Comparison of ENCODE assay signal across 8 cellular contexts in genomic region chr19:47130589-47131168, GRCh38. TPM values are rescaled to one million over a fixed set of nuclear protein-coding genes. Genes with fewer than 3 reads are reported as not detected.
DNase-seq lines count a peak whose midpoint lies in the region; ATAC-seq and TF ChIP-seq lines count a peak whose summit lies in the region.

TSS of gene SAE1 (plus strand) at chr19:47130835. CDS start at chr19:47130931, 96 bp downstream.

- peak; percentile 94 for ATAC-seq in naive thymus-derived CD4-positive, alpha-beta T cell
- ATAC-seq in stimulated activated naive B cell treated with anti-CD40 and anti-IgM and Interleukin-4, amounts not matched to agents 10 μg/mL and 1 μg/mL and 100 μg/mL, for 72 hours (replicated peaks), result peak; percentile 91 to 94

- H3K9ac ChIP-seq in GM23248, result peak within 1 kb of the TSS; percentile 96
- peak within 1 kb of the TSS; percentile 94 for H3K9ac ChIP-seq in fibroblast of lung (ENCODE audit: insufficient read depth, low read length)

- peaks cover 44 to 57% (median 52%) of the 10 kb centered on the region in 7 donors for H3K4me1 Mint-ChIP-seq in naive thymus-derived CD4-positive, alpha-beta T cell
- peaks cover 33 to 51% of the 10 kb centered on the region in 2 donors for H3K4me1 Mint-ChIP-seq in stimulated activated naive B cell treated with anti-CD40 and anti-IgM and Interleukin-4, amounts not matched to agents 10 μg/mL and 1 μg/mL and 100 μg/mL, for 72 hours

- peak within 1 kb of the TSS; percentile 92 for H3K4me3 ChIP-seq in DOHH2 (ENCODE audit: low read length)
- peak within 1 kb of the TSS; percentile 97 for H3K4me3 ChIP-seq in GM23248
- peak within 1 kb of the TSS; percentile 91 to 100 (median 95) for H3K4me3 ChIP-seq in fibroblast of lung (replicated peaks in 1 of 4; ENCODE audit: control extremely low read depth in 1 of 4, insufficient read depth in 1 of 4, low read depth in 3 of 4, low read length in 4 of 4)
- H3K4me3 ChIP-seq in naive thymus-derived CD4-positive, alpha-beta T cell (ENCODE audit: low read length), result peak within 1 kb of the TSS; percentile 98

- peaks cover 0 to 7% (median 0%) of the 10 kb centered on the region in 11 donors for H3K9me3 Mint-ChIP-seq in naive thymus-derived CD4-positive, alpha-beta T cell
- H3K9me3 Mint-ChIP-seq in stimulated activated naive B cell treated with anti-CD40 and anti-IgM and Interleukin-4, amounts not matched to agents 10 μg/mL and 1 μg/mL and 100 μg/mL, for 72 hours, result peaks cover 3 to 4% of the 10 kb centered on the region in 2 donors

- H3K9me2 ChIP-seq in DOHH2 (replicated peaks; ENCODE audit: control insufficient read depth, low read length) (no peaks in the 10 kb centered on the region), GM23248 (ENCODE audit: insufficient read depth) (no peaks in the 10 kb centered on the region)

- peaks cover 0 to 23% (median 7%) of the 10 kb centered on the region in 5 donors for H3K36me3 Mint-ChIP-seq in naive thymus-derived CD4-positive, alpha-beta T cell
- H3K36me3 Mint-ChIP-seq in stimulated activated naive B cell treated with anti-CD40 and anti-IgM and Interleukin-4, amounts not matched to agents 10 μg/mL and 1 μg/mL and 100 μg/mL, for 72 hours, result peaks cover 21 to 39% of the 10 kb centered on the region in 2 donors

- in situ Hi-C loops in GM23248 (cut with MboI), result no loop called here

- H3K27me3 ChIP-seq in DOHH2 (ENCODE audit: control insufficient read depth, low read length), result no peaks in the 10 kb centered on the region
- H3K27me3 ChIP-seq in GM23248 (replicated peaks; ENCODE audit: insufficient read depth), result no peaks in the 10 kb centered on the region
- H3K27me3 ChIP-seq in fibroblast of lung (ENCODE audit: control insufficient read depth, insufficient read depth, low read length), result no peaks in the 10 kb centered on the region
- H3K27me3 ChIP-seq in naive thymus-derived CD4-positive, alpha-beta T cell (ENCODE audit: control insufficient read depth in 2 of 2, insufficient read depth in 2 of 2, low read length in 2 of 2), result no peaks in the 10 kb centered on the region

- WGBS in GM23248 (ENCODE audit: low coverage in 1 of 2, low lambda C conversion rate in 2 of 2, missing lambda C conversion rate in 2 of 2), 2 experiments, result 1 to 2% methylated on average over 43 to 46 of the region's 51 CpGs

- peaks cover 48% of the 10 kb centered on the region for H3K36me3 ChIP-seq in DOHH2 (ENCODE audit: control insufficient read depth, low read length)
- no peaks in the 10 kb centered on the region for H3K36me3 ChIP-seq in GM23248 (ENCODE audit: low read depth)
- H3K36me3 ChIP-seq in fibroblast of lung (ENCODE audit: control insufficient read depth, insufficient read depth, low read length), result peaks cover 1% of the 10 kb centered on the region
- H3K36me3 ChIP-seq in naive thymus-derived CD4-positive, alpha-beta T cell (ENCODE audit: control insufficient read depth in 2 of 3, insufficient read depth in 3 of 3, low read length in 3 of 3), result peaks cover 0 to 4% (median 0%) of the 10 kb centered on the region in 3 experiments

- H4K20me1 ChIP-seq in DOHH2 (ENCODE audit: control insufficient read depth, insufficient read depth, low read depth, low read length) (peaks cover 27% of the 10 kb centered on the region), GM23248 (ENCODE audit: insufficient read depth) (no peaks in the 10 kb centered on the region), fibroblast of lung (ENCODE audit: control insufficient read depth, extremely low read depth, insufficient read depth, low read length) (no peaks in the 10 kb centered on the region)

- POLR2A ChIA-PET in naive thymus-derived CD4-positive, alpha-beta T cell (lab: Charles Lee), result interaction anchor here (0.7 to 4.1 kb wide), 14 partner anchors 8 to 1503 kb away, joined by 3 to 22 read pairs (median 4); partner anchors contain the start of genes INAFM1 and ZC3H4

- H3K79me2 ChIP-seq in DOHH2 (ENCODE audit: control insufficient read depth, low read length) (peaks cover 50% of the 10 kb centered on the region), GM23248 (ENCODE audit: insufficient read depth) (peaks cover 49% of the 10 kb centered on the region), fibroblast of lung (ENCODE audit: control insufficient read depth, insufficient read depth, low read length) (peaks cover 48% of the 10 kb centered on the region)

- H3K27ac ChIP-seq in DOHH2 (ENCODE audit: low read depth, low read length) (peak within 1 kb of the TSS; percentile 76), GM23248 (peak within 1 kb of the TSS; percentile 84), fibroblast of lung (ENCODE audit: insufficient read depth, low read length) (peak within 1 kb of the TSS; percentile 94)
- peak within 1 kb of the TSS; percentile 85 for H3K27ac ChIP-seq in naive thymus-derived CD4-positive, alpha-beta T cell (ENCODE audit: low read depth, low read length)

- peak within 1 kb of the TSS; percentile 87 to 97 (median 92) for H3K27ac Mint-ChIP-seq in naive thymus-derived CD4-positive, alpha-beta T cell
- peak within 1 kb of the TSS; percentile 99 for H3K27ac Mint-ChIP-seq in stimulated activated naive B cell treated with anti-CD40 and anti-IgM and Interleukin-4, amounts not matched to agents 10 μg/mL and 1 μg/mL and 100 μg/mL, for 72 hours

- H3K9me3 ChIP-seq in DOHH2 (ENCODE audit: control insufficient read depth, insufficient read depth, low read length) (no peaks in the 10 kb centered on the region), GM23248 (ENCODE audit: low read depth) (no peaks in the 10 kb centered on the region), fibroblast of lung (ENCODE audit: control insufficient read depth, insufficient read depth, low read depth, low read length) (no peaks in the 10 kb centered on the region)
- no peaks in the 10 kb centered on the region for H3K9me3 ChIP-seq in naive thymus-derived CD4-positive, alpha-beta T cell (ENCODE audit: control insufficient read depth in 2 of 3, low read length in 3 of 3)

- H3F3A ChIP-seq in DOHH2 (ENCODE audit: control insufficient read depth, insufficient read depth) (no peaks in the 10 kb centered on the region), GM23248 (ENCODE audit: insufficient read depth) (peaks cover 13% of the 10 kb centered on the region; the same call in 1 of the 2 replicates)

- peak within 1 kb of the TSS; percentile 92 to 100 (median 99) for H3K4me3 Mint-ChIP-seq in naive thymus-derived CD4-positive, alpha-beta T cell
- H3K4me3 Mint-ChIP-seq in stimulated activated naive B cell treated with anti-CD40 and anti-IgM and Interleukin-4, amounts not matched to agents 10 μg/mL and 1 μg/mL and 100 μg/mL, for 72 hours, result peak within 1 kb of the TSS; percentile 94 to 98

- intact Hi-C loops in naive thymus-derived CD4-positive, alpha-beta T cell (cut with micrococcal nuclease), result loop anchor here (1.0 to 2.0 kb wide), 5 partner anchors 16 to 114 kb away; partner anchors contain the start of gene ZC3H4 (in 2 of the 2)

- peak within 1 kb of the TSS; percentile 68 for H3K4me2 ChIP-seq in DOHH2 (ENCODE audit: low read length)
- H3K4me2 ChIP-seq in GM23248 (ENCODE audit: unreplicated experiment), result peak within 1 kb of the TSS; percentile 99
- H3K4me2 ChIP-seq in fibroblast of lung (ENCODE audit: extremely low read depth, insufficient read depth, low read length), result peak within 1 kb of the TSS; percentile 88

- CTCF ChIA-PET in naive thymus-derived CD4-positive, alpha-beta T cell (lab: Charles Lee), result interaction anchor here (0.7 to 3.2 kb wide), 11 partner anchors 15 to 118 kb away, joined by 3 to 26 read pairs (median 5); no protein-coding TSS in a partner anchor

- peak; percentile 100 for DNase-seq in GM23248
- DNase-seq in LHCN-M2 (ENCODE audit: low read depth), result peak; percentile 99
- DNase-seq in RPMI7951 (ENCODE audit: low read depth), result peak; percentile 99
- peak; percentile 90 to 94 for DNase-seq in activated T-helper 1 cell treated with anti-CD3 and anti-CD28 coated beads, Interleukin-2, amount 50 U/mL, for 16 hours (ENCODE audit: low read depth in 1 of 2, low spot score in 1 of 2)
- DNase-seq in fibroblast of lung (ENCODE audit: low read depth in 2 of 2), result peak; percentile 96 to 99
- peak; percentile 84 to 97 (median 91) for DNase-seq in naive thymus-derived CD4-positive, alpha-beta T cell
- peak; percentile 97 for DNase-seq in stimulated activated naive B cell treated with anti-CD40 and anti-IgM and Interleukin-4, amounts not matched to agents 10 μg/mL and 1 μg/mL and 100 μg/mL, for 72 hours

- TF ChIP-seq CTCF in DOHH2 (IDR thresholded peaks at IDR 0.05; ENCODE audit: low read depth, low read length, poor library complexity, severe bottlenecking) (peak; percentile 62), fibroblast of lung (conservative IDR thresholded peaks at IDR 0.05 in 1 of 2, IDR thresholded peaks at IDR 0.05 in 1 of 2; ENCODE audit: low read depth in 1 of 2, low read length in 2 of 2) (peak; percentile 32 to 48)

- H3K4me1 ChIP-seq in DOHH2 (ENCODE audit: control insufficient read depth, low read length) (peaks cover 34% of the 10 kb centered on the region), GM23248 (ENCODE audit: insufficient read depth) (peaks cover 11% of the 10 kb centered on the region), fibroblast of lung (ENCODE audit: control insufficient read depth, extremely low read depth, insufficient read depth, low read length) (peaks cover 12% of the 10 kb centered on the region)
- peaks cover 11 to 25% of the 10 kb centered on the region in 2 donors for H3K4me1 ChIP-seq in naive thymus-derived CD4-positive, alpha-beta T cell (ENCODE audit: control insufficient read depth in 2 of 2, insufficient read depth in 2 of 2, low read length in 2 of 2)

- peaks cover 0 to 7% (median 0%) of the 10 kb centered on the region in 5 donors for H3K27me3 Mint-ChIP-seq in naive thymus-derived CD4-positive, alpha-beta T cell
- peaks cover 3 to 4% of the 10 kb centered on the region in 2 donors for H3K27me3 Mint-ChIP-seq in stimulated activated naive B cell treated with anti-CD40 and anti-IgM and Interleukin-4, amounts not matched to agents 10 μg/mL and 1 μg/mL and 100 μg/mL, for 72 hours

- H2AFZ ChIP-seq in GM23248 (peak within 1 kb of the TSS; percentile 92), fibroblast of lung (ENCODE audit: low read length) (peak within 1 kb of the TSS; percentile 45)

RNA-seq across cellular contexts. Expression of gene SAE1, which starts in this region (rescaled TPM):
- 132 and 177 TPM in 2 replicates for total RNA-seq in GM23248 (2014; rRNA removed; shearing (Covaris generic))
- 143 and 154 TPM in 2 replicates for polyA plus RNA-seq in GM23248 (2016; fragmentation: Nextera tagmentation; extraction: Ambion mirVana)
- total RNA-seq in LHCN-M2 (2014; rRNA removed), result 228 and 269 TPM in 2 replicates
- polyA plus RNA-seq in LHCN-M2 (2012), result 192 TPM
- total RNA-seq in RPMI7951 (2014; rRNA removed; shearing (Covaris generic)), result 251 and 272 TPM in 2 replicates
- 80.9 and 97.9 TPM in 2 replicates for total RNA-seq in fibroblast of lung
- 152 and 218 TPM in 2 replicates for polyA plus RNA-seq in fibroblast of lung
- 123 and 184 TPM in 2 replicates for polyA plus RNA-seq in fibroblast of lung (2012)
- 69.5 and 81.7 TPM in 2 replicates for polyA minus RNA-seq in fibroblast of lung (ENCODE audit: low replicate concordance)
- total RNA-seq in naive thymus-derived CD4-positive, alpha-beta T cell, result 100 to 1,000 TPM in 1 of 5 experiments, 10 to 100 TPM in 4; 34.3 to 115 (median 46.4) TPM
- polyA plus RNA-seq in naive thymus-derived CD4-positive, alpha-beta T cell, result 100 to 1,000 TPM; 145 to 181 TPM

Comparison
In these comparisons a context has a peak if more than half of its experiments do, and no peak if none do; other contexts are left out.
1. Peak in every context shown above with its lines: DNase-seq, ATAC-seq, H3K4me3 ChIP-seq and H3K27ac ChIP-seq.